1 cellular context compared by ENCODE assay signal in the genomic region with DNA sequence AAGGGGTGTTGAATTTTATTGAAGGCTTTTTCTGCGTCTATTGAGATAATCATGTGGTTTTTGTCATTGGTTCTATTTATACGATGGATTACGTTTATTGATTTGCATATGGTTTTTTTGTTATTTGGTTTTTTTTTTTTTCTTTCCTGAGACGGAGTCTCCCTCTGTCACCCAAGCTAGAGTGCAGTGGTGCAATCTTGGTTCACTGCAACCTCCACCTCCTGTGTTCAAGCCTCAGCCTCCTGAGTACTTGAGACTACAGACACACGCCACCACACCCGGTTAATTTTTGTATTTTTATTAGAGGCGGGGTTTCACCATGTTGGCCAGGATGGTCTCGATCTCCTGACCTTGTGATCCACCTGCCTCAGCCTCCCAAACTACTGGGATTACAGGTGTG.
TF ChIP-seq lines count a peak whose summit lies in the region.

No MANE protein-coding gene starts in this region.

TF ChIP-seq in GM12878, 131 proteins besides CTCF, POLR2A, EP300 and RAD21:
- peak; percentile 33; the same call in 1 of the 2 replicates for TF ChIP-seq RUNX3 (IDR thresholded peaks at IDR 0.05; ENCODE audit: low read length)
TF ChIP-seq in GM12878: peak in this region for 1; not testable (repeated sequence) for 130.
